In genomic region chr2:3778841-3779505, GRCh38 we compare ENCODE assay signal across 23 cellular contexts.
DNase-seq lines count a peak whose midpoint lies in the region; ATAC-seq and TF ChIP-seq lines count a peak whose summit lies in the region.
"Had no signal": no experiment of that assay in that cellular context is flagged by ENCODE, and none has a peak within 500 bp of the region (broad histone marks: within the 10 kb centered on the region; RNA-seq: fewer than 3 reads in every experiment).

No MANE protein-coding gene starts in this region.

- no peaks in the 10 kb centered on the region for H3K27me3 ChIP-seq in IMR-90 (ENCODE audit: control insufficient read depth, insufficient read depth, low read length)
- H3K27me3 ChIP-seq in SJCRH30, result no peaks in the 10 kb centered on the region

- DNase-seq in NCI-H82 (lab: John Stamatoyannopoulos, UW), result peak; percentile 14
- DNase-seq in NCI-H82 treated with DMSO at 0.1 percent for 48 hours (lab: John Stamatoyannopoulos, UW; ENCODE audit: unreplicated experiment), result no peak
- DNase-seq in IMR-90, result no peak
- peak; percentile 35 for DNase-seq in UCSD-AML1 (lab: John Stamatoyannopoulos, UW; ENCODE audit: unreplicated experiment)
- peak; percentile 6 for DNase-seq in renal cortical epithelial cell (ENCODE audit: low read depth)
- no peak for DNase-seq in activated T-cell treated with anti-CD3 and anti-CD28 coated beads for 4 hours
- no peak for DNase-seq in activated CD4-positive, alpha-beta T cell treated with anti-CD3 and anti-CD28 coated beads, Interleukin-2, amount 50 U/mL, for 4 hours
- DNase-seq in SJCRH30, result no peak
- DNase-seq: activated CD4-positive, alpha-beta T cell treated with anti-CD3 and anti-CD28 coated beads, Interleukin-2, amount 50 U/mL, for 1 hour; activated CD8-positive, alpha-beta memory T cell treated with anti-CD3 and anti-CD28 coated beads, Interleukin-2, amount 50 U/mL, for 48 hours; activated effector memory CD4-positive, alpha-beta T cell treated with Interleukin-2 at 50 U/mL for 16 hours; activated naive CD8-positive, alpha-beta T cell treated with anti-CD3 and anti-CD28 coated beads, Interleukin-2, amount 50 U/mL, for 24 hours; effector CD8-positive, alpha-beta T cell; foreskin keratinocyte; H7; islet precursor cell; lower lobe of right lung; NCI-H1436; NCI-H446; T-helper 2 cell; upper lobe of right lung had no signal

- H2AK5ac ChIP-seq in IMR-90 (ENCODE audit: low read depth, low read length), result 0 out of 2 replicates have a peak overlapping the region, but pooled peaks have one; percentile 23

- H3K4me3 ChIP-seq in IMR-90 (ENCODE audit: insufficient read depth, low read depth, low read length), result no peak overlapping the region
- H3K4me3 ChIP-seq in SJCRH30, result no peak overlapping the region
- H3K4me3 ChIP-seq: lower lobe of right lung, upper lobe of right lung had no signal

- no peak for TF ChIP-seq POLR2A in IMR-90 (IDR thresholded peaks at IDR 0.05; ENCODE audit: low read depth, low read length)

- H2BK5ac ChIP-seq in IMR-90 (ENCODE audit: low read depth, low read length, poor library complexity, severe bottlenecking), result no peak overlapping the region

- no peak overlapping the region for H3K56ac ChIP-seq in IMR-90 (ENCODE audit: extremely low read depth, insufficient read depth, low read length)

- no peaks in the 10 kb centered on the region; the same call in 1 of the 2 replicates for H3K4me1 ChIP-seq in IMR-90 (ENCODE audit: control insufficient read depth, insufficient read depth, low read length)
- H3K4me1 ChIP-seq in SJCRH30, result no peaks in the 10 kb centered on the region
- H3K4me1 ChIP-seq: foreskin keratinocyte, lower lobe of right lung, upper lobe of right lung had no signal

- intact Hi-C loops in IMR-90 (cut with micrococcal nuclease), result no loop called here

- no peak overlapping the region for H3K14ac ChIP-seq in IMR-90 (replicated peaks; ENCODE audit: low read depth, low read length)

- no peaks in the 10 kb centered on the region for H3K9me1 ChIP-seq in IMR-90 (ENCODE audit: insufficient read depth, low read length)

- no peak overlapping the region for H3K9ac ChIP-seq in IMR-90 (ENCODE audit: low read depth, low read length)

- POLR2A ChIA-PET in IMR-90 (lab: Charles Lee; ENCODE audit: unreplicated experiment), result no interaction called here

- no peak for TF ChIP-seq CTCF in IMR-90 (conservative IDR thresholded peaks at IDR 0.05; ENCODE audit: low read depth, low read length)

- dilution Hi-C loops in IMR-90 (cut with HindIII; ENCODE audit: low sequenced_read_pairs, unreplicated experiment), result no loop called here

- no peak overlapping the region for H4K5ac ChIP-seq in IMR-90 (ENCODE audit: low read depth, low read length)

- no peaks in the 10 kb centered on the region for H3K79me1 ChIP-seq in IMR-90 (ENCODE audit: low read depth in 1 of 2, low read length in 2 of 2)

- in situ Hi-C loops in IMR-90 (cut with MboI; ENCODE audit: low sequenced_read_pairs), result no loop called here

- no peak overlapping the region for H2AFZ ChIP-seq in IMR-90 (replicated peaks; ENCODE audit: low read length, poor library complexity)

- H3K9me3 ChIP-seq in IMR-90 (ENCODE audit: control insufficient read depth, insufficient read depth, low read length) (no peaks in the 10 kb centered on the region), SJCRH30 (replicated peaks) (no peaks in the 10 kb centered on the region)
- H3K9me3 ChIP-seq: lower lobe of right lung, upper lobe of right lung had no signal

- no peak overlapping the region for H2BK120ac ChIP-seq in IMR-90 (ENCODE audit: low read depth, low read length)

- no peak overlapping the region for H3K23ac ChIP-seq in IMR-90 (ENCODE audit: low read depth, low read length)

- WGBS in IMR-90 (ENCODE audit: extremely low coverage in 2 of 2, insufficient read length in 1 of 2), 2 experiments, result no CpG with 5 or more reads among the region's 24 CpGs

- CTCF ChIA-PET in IMR-90 (lab: Yijun Ruan, JAX), result interaction anchor here (0.7 to 3.4 kb wide), 5 partner anchors 10 to 50 kb away, joined by 3 to 41 read pairs (median 4); no protein-coding TSS in a partner anchor

- no TSS peak for BruUV-seq in IMR-90 (replicated peaks; lab: Mats Ljungman, UMichigan)

- H2AK9ac ChIP-seq in IMR-90 (replicated peaks; ENCODE audit: low read depth, low read length, poor library complexity), result no peak overlapping the region

- no peak for TF ChIP-seq RAD21 in IMR-90 (IDR thresholded peaks at IDR 0.05; ENCODE audit: low read length)

- H3K18ac ChIP-seq in IMR-90 (ENCODE audit: low read depth, low read length), result no peak overlapping the region

- no peak for ATAC-seq in IMR-90 (ENCODE audit: low read depth)
- ATAC-seq: activated naive CD8-positive, alpha-beta T cell treated with anti-CD3 and anti-CD28 coated beads, Interleukin-2, amount 50 U/mL, for 24 hours; foreskin keratinocyte; HepG2; lower lobe of right lung; upper lobe of right lung had no signal

- H3K4me2 ChIP-seq in IMR-90 (ENCODE audit: low read depth, low read length), result no peak overlapping the region

- H2BK20ac ChIP-seq in IMR-90 (ENCODE audit: low read depth, low read length), result no peak overlapping the region

- H3K27ac ChIP-seq in IMR-90 (ENCODE audit: insufficient read depth, low read length) (no peak overlapping the region), SJCRH30 (no peak overlapping the region)
- H3K27ac ChIP-seq: foreskin keratinocyte, HL-60, lower lobe of right lung, upper lobe of right lung had no signal

- H4K8ac ChIP-seq in IMR-90 (ENCODE audit: low read depth in 2 of 2, low read length in 2 of 2), result no peak overlapping the region

- H4K91ac ChIP-seq in IMR-90 (ENCODE audit: insufficient read depth, low read depth, low read length), result no peak overlapping the region

- H3K4ac ChIP-seq in IMR-90 (ENCODE audit: low read depth, low read length), result no peak overlapping the region

- H3K36me3 ChIP-seq in IMR-90 (ENCODE audit: control insufficient read depth, insufficient read depth, low read length) (no peaks in the 10 kb centered on the region), SJCRH30 (no peaks in the 10 kb centered on the region)
- H3K36me3 ChIP-seq: lower lobe of right lung, upper lobe of right lung had no signal

- H2BK15ac ChIP-seq in IMR-90 (ENCODE audit: low read depth, low read length), result no peak overlapping the region; the same call in 2 of the 3 replicates

- no peaks in the 10 kb centered on the region for H4K20me1 ChIP-seq in IMR-90 (ENCODE audit: insufficient read depth, low read length)

TF ChIP-seq in IMR-90, 13 proteins besides CTCF, POLR2A, EP300 and RAD21:
- TF ChIP-seq MXI1 (IDR thresholded peaks at IDR 0.05; ENCODE audit: borderline replicate concordance, low read depth, low read length) (no peak), SMC3 (IDR thresholded peaks at IDR 0.05; ENCODE audit: low read depth, low read length) (no peak), NFE2L2 (IDR thresholded peaks at IDR 0.05; ENCODE audit: low read depth, low read length) (no peak), MAFK (IDR thresholded peaks at IDR 0.05; ENCODE audit: low read depth, low read length) (no peak), CHD1 (IDR thresholded peaks at IDR 0.05; ENCODE audit: low read depth, low read length) (no peak), FOS (IDR thresholded peaks at IDR 0.05; ENCODE audit: low read depth, low read length) (no peak), CEBPB (IDR thresholded peaks at IDR 0.05; ENCODE audit: low read depth, low read length) (no peak), ELK1 (IDR thresholded peaks at IDR 0.05; ENCODE audit: borderline replicate concordance, low read depth, low read length) (no peak), RCOR1 (IDR thresholded peaks at IDR 0.05; ENCODE audit: insufficient replicate concordance, low read length) (no peak), MAZ (IDR thresholded peaks at IDR 0.05; ENCODE audit: borderline replicate concordance, low read depth, low read length) (no peak), USF2 (IDR thresholded peaks at IDR 0.05; ENCODE audit: low read depth, low read length) (no peak)

Comparison
In these comparisons a context has a peak if more than half of its experiments do, and no peak if none do; other contexts are left out.
1. DNase-seq: peak in NCI-H82 (single experiment), UCSD-AML1 (single experiment) and renal cortical epithelial cell (single experiment); none in NCI-H82 treated with DMSO at 0.1 percent for 48 hours (single experiment), IMR-90 (single experiment), activated T-cell treated with anti-CD3 and anti-CD28 coated beads for 4 hours (single experiment), activated CD4-positive, alpha-beta T cell treated with anti-CD3 and anti-CD28 coated beads, Interleukin-2, amount 50 U/mL, for 4 hours (0 of 2) and SJCRH30 (0 of 2).